8 cellular contexts compared by ENCODE assay signal in genomic region chr14:34498684-34499412, GRCh38. TPM values are rescaled to one million over a fixed set of nuclear protein-coding genes. Genes with fewer than 3 reads are reported as not detected.
DNase-seq lines count a peak whose midpoint lies in the region; ATAC-seq, FAIRE-seq and TF ChIP-seq lines count a peak whose summit lies in the region.

No MANE protein-coding gene starts in this region.

- no peak overlapping the region for H2AFZ ChIP-seq in PC-9

- DNase-seq in ELF-1 (ENCODE audit: low read depth, low spot score) (peak; percentile 34), HTR-8/SVneo (ENCODE audit: insufficient read length, low spot score) (peak; percentile 38), PC-9 (peak; percentile 40 to 48), foreskin fibroblast (no peak)
- no peak for DNase-seq in activated effector memory CD4-positive, alpha-beta T cell treated with anti-CD3 and anti-CD28 coated beads, Interleukin-2, amount 50 U/mL, for 16 hours
- no peak for DNase-seq in stimulated activated CD4-positive, alpha-beta T cell treated with anti-CD3 and anti-CD28 coated beads, Interleukin-12 subunit alpha, Interleukin-12 subunit beta, amount 100 ng/mL, for 4 hours

- no peak overlapping the region for H3K27ac ChIP-seq in PC-9

- POLR2A ChIA-PET in PC-9 (lab: Charles Lee; ENCODE audit: unreplicated experiment), result no interaction called here

- CTCF ChIA-PET in PC-9 (lab: Charles Lee), result interaction anchor here (0.6 to 1.0 kb wide), 4 partner anchors 122 to 713 kb away, joined by 3 to 5 read pairs (median 4); no protein-coding TSS in a partner anchor

- no peaks in the 10 kb centered on the region for H3K9me2 ChIP-seq in PC-9 (ENCODE audit: insufficient read depth)

- no TSS peak for BruUV-seq in PC-9 (replicated peaks; lab: Mats Ljungman, UMichigan)

- H3K27me3 ChIP-seq in PC-9 (ENCODE audit: insufficient read depth, low read depth), result no peaks in the 10 kb centered on the region

- no peak overlapping the region for H3K4me2 ChIP-seq in PC-9

- ATAC-seq in GM21423 (IDR thresholded peaks at IDR 0.05; ENCODE audit: unreplicated experiment) (no peak), HG03139 (IDR thresholded peaks at IDR 0.05; ENCODE audit: unreplicated experiment) (no peak)

- no peaks in the 10 kb centered on the region for H4K20me1 ChIP-seq in PC-9 (ENCODE audit: insufficient read depth)

- no peaks in the 10 kb centered on the region for H3K9me3 ChIP-seq in PC-9 (ENCODE audit: insufficient read depth, low read depth)

- H3K4me3 ChIP-seq in PC-9 (no peak overlapping the region), foreskin fibroblast (ENCODE audit: low read depth in 1 of 2, low read length in 2 of 2) (no peak overlapping the region)

- H3K79me2 ChIP-seq in PC-9 (ENCODE audit: low read depth), result no peaks in the 10 kb centered on the region

- H3K4me1 ChIP-seq in PC-9 (replicated peaks; ENCODE audit: insufficient read depth), result peaks cover 33% of the 10 kb centered on the region

- TF ChIP-seq CTCF in PC-9 (conservative IDR thresholded peaks at IDR 0.05) (peak; percentile 70), foreskin fibroblast (IDR thresholded peaks at IDR 0.05; ENCODE audit: low read depth, low read length) (peak; percentile 22)

- FAIRE-seq in HTR-8/SVneo (lab: Jason Lieb, UNC), result no peak

- peaks cover 20% of the 10 kb centered on the region for H3F3A ChIP-seq in PC-9 (ENCODE audit: insufficient read depth, low read depth)

- H3K36me3 ChIP-seq in PC-9 (ENCODE audit: low read depth), result no peaks in the 10 kb centered on the region

- intact Hi-C loops in PC-9 (cut with micrococcal nuclease; ENCODE audit: unreplicated experiment), result loop anchor here (1.0 to 5.0 kb wide), 2 partner anchors 72 to 168 kb away; no protein-coding TSS in a partner anchor

RNA-seq across cellular contexts. Expression of gene SPTSSA, which starts 36.8 kb away (rescaled TPM):
- 13.6 and 21.6 TPM in 2 replicates for total RNA-seq in PC-9 (2021)

RNA-seq across cellular contexts. Expression of gene EAPP, which starts 40.7 kb away (rescaled TPM):
- 23.2 and 27.2 TPM in 2 replicates for total RNA-seq in PC-9 (2021)

Comparison
In these comparisons a context has a peak if more than half of its experiments do, and no peak if none do; other contexts are left out.
1. DNase-seq: peak in ELF-1 (single experiment), HTR-8/SVneo (single experiment) and PC-9 (2 of 2); none in foreskin fibroblast (0 of 2), activated effector memory CD4-positive, alpha-beta T cell treated with anti-CD3 and anti-CD28 coated beads, Interleukin-2, amount 50 U/mL, for 16 hours (single experiment) and stimulated activated CD4-positive, alpha-beta T cell treated with anti-CD3 and anti-CD28 coated beads, Interleukin-12 subunit alpha, Interleukin-12 subunit beta, amount 100 ng/mL, for 4 hours (single experiment).